Comparison of ENCODE assay signal across 22 cellular contexts in the genomic region with DNA sequence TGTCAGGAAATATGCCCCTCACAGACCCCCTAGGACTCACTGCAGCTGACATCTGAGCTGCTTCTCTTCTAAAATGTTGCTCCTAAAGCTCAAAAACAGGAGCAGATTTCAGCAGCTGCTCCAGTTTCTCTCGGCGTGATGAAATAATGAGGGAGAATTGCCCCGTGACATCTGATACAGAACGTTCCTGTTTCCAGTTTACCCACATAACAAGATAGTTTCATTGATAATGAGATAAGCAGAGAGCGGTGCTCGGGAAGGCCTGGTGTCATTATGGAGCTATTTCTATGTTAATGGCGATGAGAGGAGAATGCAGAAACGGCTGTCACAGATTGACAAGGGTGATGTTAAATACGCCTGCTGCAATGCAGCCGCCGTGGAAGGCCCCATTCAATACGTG.
DNase-seq lines count a peak whose midpoint lies in the region; ATAC-seq lines count a peak whose summit lies in the region.
"Had no signal": no experiment of that assay in that cellular context is flagged by ENCODE, and none has a peak within 500 bp of the region (broad histone marks: within the 10 kb centered on the region; RNA-seq: fewer than 3 reads in every experiment).

No MANE protein-coding gene starts in this region.

- H3K4me1 ChIP-seq in mesodermal cell (ENCODE audit: control insufficient read depth, insufficient read depth, low read length, poor library complexity, severe bottlenecking): peaks cover 15% of the 10 kb centered on the region

- no peak overlapping the region for H3K4me3 Mint-ChIP-seq in stimulated activated naive B cell treated with anti-CD40 and anti-IgM and Interleukin-4, amounts not matched to agents 10 μg/mL and 1 μg/mL and 100 μg/mL, for 72 hours
- H3K4me3 Mint-ChIP-seq: activated CD4-positive, alpha-beta memory T cell treated with anti-CD3 and anti-CD28 coated beads, Interleukin-2, amount 10 ng/mL, durations not matched to agents 7 days and 5 days; activated T-cell treated with anti-CD3 and anti-CD28 coated beads, Interleukin-2, amount 50 U/mL, for 24 hours; nephron progenitor cell; stimulated activated effector memory CD8-positive, alpha-beta T cell treated with anti-CD3 and anti-CD28 coated beads, Interleukin-12 subunit alpha, Interleukin-12 subunit beta, amount 100 ng/mL, for 72 hours; WTC11 had no signal

- H3K27ac ChIP-seq in mesodermal cell (ENCODE audit: low read depth, low read length, severe bottlenecking): peak overlapping the region; percentile 73
- H3K27ac ChIP-seq: A549, GM23248, thyroid gland had no signal

- H3K4me3 ChIP-seq in mesodermal cell (ENCODE audit: extremely low read depth, insufficient read depth, low read length, poor library complexity, severe bottlenecking): no peak overlapping the region
- H3K4me3 ChIP-seq: A549, GM23248, MG63, thyroid gland had no signal

- no peak for ATAC-seq in stimulated activated naive B cell treated with anti-CD40 and anti-IgM and Interleukin-4, amounts not matched to agents 10 μg/mL and 1 μg/mL and 100 μg/mL, for 72 hours (replicated peaks)
- ATAC-seq in GM18520 (IDR thresholded peaks at IDR 0.05; ENCODE audit: unreplicated experiment): no peak
- ATAC-seq: A549; stimulated activated effector memory CD8-positive, alpha-beta T cell treated with anti-CD3 and anti-CD28 coated beads, Interleukin-12 subunit alpha, Interleukin-12 subunit beta, amount 100 ng/mL, for 72 hours had no signal

- peaks cover 3 to 14% of the 10 kb centered on the region in 2 donors for H3K4me1 Mint-ChIP-seq in stimulated activated naive B cell treated with anti-CD40 and anti-IgM and Interleukin-4, amounts not matched to agents 10 μg/mL and 1 μg/mL and 100 μg/mL, for 72 hours

- no peak overlapping the region for H3K27ac Mint-ChIP-seq in stimulated activated naive B cell treated with anti-CD40 and anti-IgM and Interleukin-4, amounts not matched to agents 10 μg/mL and 1 μg/mL and 100 μg/mL, for 72 hours
- H3K27ac Mint-ChIP-seq: activated CD4-positive, alpha-beta memory T cell treated with anti-CD3 and anti-CD28 coated beads, Interleukin-2, amount 10 ng/mL, durations not matched to agents 7 days and 5 days; activated T-cell treated with anti-CD3 and anti-CD28 coated beads, Interleukin-2, amount 50 U/mL, for 24 hours; nephron progenitor cell; stimulated activated effector memory CD8-positive, alpha-beta T cell treated with anti-CD3 and anti-CD28 coated beads, Interleukin-12 subunit alpha, Interleukin-12 subunit beta, amount 100 ng/mL, for 72 hours; WTC11 had no signal

- H3K36me3 ChIP-seq in mesodermal cell (ENCODE audit: control insufficient read depth, insufficient read depth, low read length): no peaks in the 10 kb centered on the region
- H3K36me3 ChIP-seq: MG63, thyroid gland had no signal

- no peaks in the 10 kb centered on the region for H3K36me3 Mint-ChIP-seq in stimulated activated naive B cell treated with anti-CD40 and anti-IgM and Interleukin-4, amounts not matched to agents 10 μg/mL and 1 μg/mL and 100 μg/mL, for 72 hours
- H3K36me3 Mint-ChIP-seq: stimulated activated effector memory CD8-positive, alpha-beta T cell treated with anti-CD3 and anti-CD28 coated beads, Interleukin-12 subunit alpha, Interleukin-12 subunit beta, amount 100 ng/mL, for 72 hours had no signal

- peak; percentile 50 for DNase-seq in DMS 273 (lab: John Stamatoyannopoulos, UW; ENCODE audit: unreplicated experiment)
- peak; percentile 74 for DNase-seq in NCI-H146 (lab: John Stamatoyannopoulos, UW)
- peak; percentile 31 for DNase-seq in OCI-M1 (lab: John Stamatoyannopoulos, UW)
- DNase-seq in stimulated activated naive B cell treated with anti-CD40 and anti-IgM and Interleukin-4, amounts not matched to agents 10 μg/mL and 1 μg/mL and 100 μg/mL, for 72 hours: no peak
- DNase-seq in SIG-M5 (lab: John Stamatoyannopoulos, UW): no peak
- DNase-seq in NCI-H446 (lab: John Stamatoyannopoulos, UW): no peak
- DNase-seq: activated CD4-positive, alpha-beta memory T cell treated with anti-CD3 and anti-CD28 coated beads, Interleukin-2, amount 10 ng/mL, durations not matched to agents 7 days and 5 days; activated naive CD4-positive, alpha-beta T cell treated with anti-CD3 and anti-CD28 coated beads, Interleukin-2, amount 50 U/mL, for 16 hours; activated T-cell treated with anti-CD3 and anti-CD28 coated beads, Interleukin-2, amount 50 U/mL, for 24 hours; C1 segment of cervical spinal cord; DMS79; GM23248; mammary epithelial cell; MG63; nephron progenitor cell; T-helper 2 cell; thyroid gland had no signal

- peaks cover 8% of the 10 kb centered on the region for H3K9me3 ChIP-seq in mesodermal cell (ENCODE audit: control insufficient read depth, low read length)
- H3K9me3 ChIP-seq: A549, MG63, thyroid gland had no signal

- H3K9me3 Mint-ChIP-seq in stimulated activated naive B cell treated with anti-CD40 and anti-IgM and Interleukin-4, amounts not matched to agents 10 μg/mL and 1 μg/mL and 100 μg/mL, for 72 hours: no peaks in the 10 kb centered on the region
- H3K9me3 Mint-ChIP-seq: activated CD4-positive, alpha-beta memory T cell treated with anti-CD3 and anti-CD28 coated beads, Interleukin-2, amount 10 ng/mL, durations not matched to agents 7 days and 5 days; activated T-cell treated with anti-CD3 and anti-CD28 coated beads, Interleukin-2, amount 50 U/mL, for 24 hours; stimulated activated effector memory CD8-positive, alpha-beta T cell treated with anti-CD3 and anti-CD28 coated beads, Interleukin-12 subunit alpha, Interleukin-12 subunit beta, amount 100 ng/mL, for 72 hours had no signal

- WGBS in mesodermal cell (ENCODE audit: insufficient coverage in 2 of 2), 2 experiments: 37 to 38% methylated on average over 5 to 7 of the region's 12 CpGs

- H3K27me3 Mint-ChIP-seq in stimulated activated naive B cell treated with anti-CD40 and anti-IgM and Interleukin-4, amounts not matched to agents 10 μg/mL and 1 μg/mL and 100 μg/mL, for 72 hours: peaks cover 46 to 55% of the 10 kb centered on the region in 2 donors

Comparison
In these comparisons a context has a peak if more than half of its experiments do, and no peak if none do; other contexts are left out.
1. DNase-seq: peak in DMS 273 (single experiment), NCI-H146 (single experiment) and OCI-M1 (single experiment); none in stimulated activated naive B cell treated with anti-CD40 and anti-IgM and Interleukin-4, amounts not matched to agents 10 μg/mL and 1 μg/mL and 100 μg/mL, for 72 hours (single experiment), SIG-M5 (single experiment) and NCI-H446 (0 of 2).